ENCODE assay signal across 8 cellular contexts in genomic region chr1:182839209-182840065, GRCh38. TPM values are rescaled to one million over a fixed set of nuclear protein-coding genes. Genes with fewer than 3 reads are reported as not detected.
DNase-seq lines count a peak whose midpoint lies in the region; ATAC-seq and TF ChIP-seq lines count a peak whose summit lies in the region.

Gene DHX9, plus strand, starts transcription at chr1:182839347. Its CDS starts 3,220 bp downstream, at chr1:182842567.

- H3K4me1 Mint-ChIP-seq in CD14-positive monocyte = peaks cover 29% of the 10 kb centered on the region

- intact Hi-C loops in CD14-positive monocyte (cut with micrococcal nuclease) = loop anchor here in 1 of 2 donors (2.0 to 5.0 kb wide), 2 partner anchors 42 to 239 kb away; no protein-coding TSS in a partner anchor

- no peaks in the 10 kb centered on the region for H3K27me3 ChIP-seq in liver (ENCODE audit: control insufficient read depth in 4 of 4, insufficient read depth in 4 of 4, low read length in 3 of 4)

- ATAC-seq in GM19395 (IDR thresholded peaks at IDR 0.05; ENCODE audit: unreplicated experiment) (peak; percentile 81), HG03565 (IDR thresholded peaks at IDR 0.05; ENCODE audit: unreplicated experiment) (peak; percentile 69)

- H3K4me3 Mint-ChIP-seq in CD14-positive monocyte = peak within 1 kb of the TSS; percentile 94 to 96

- H3K9me3 Mint-ChIP-seq in CD14-positive monocyte = no peaks in the 10 kb centered on the region

- H3K9ac ChIP-seq in liver (ENCODE audit: low read depth in 1 of 2, low read length in 2 of 2) = peak within 1 kb of the TSS; percentile 10 to 49

- TF ChIP-seq RAD21 in liver (IDR thresholded peaks at IDR 0.05) = no peak

- WGBS in liver = under 1% methylated on average over 92 of the region's 92 CpGs

- H3K4me1 ChIP-seq in liver (ENCODE audit: control insufficient read depth in 4 of 4, insufficient read depth in 4 of 4, low read length in 3 of 4) = peaks cover 3 to 18% (median 15%) of the 10 kb centered on the region in 4 donors

- peaks cover 0 to 11% (median 1%) of the 10 kb centered on the region in 4 donors for H3K36me3 ChIP-seq in liver (ENCODE audit: control insufficient read depth in 4 of 4, insufficient read depth in 3 of 4, low read depth in 1 of 4, low read length in 3 of 4)

- H3K4me3 ChIP-seq in liver (ENCODE audit: low read depth in 1 of 3, low read length in 3 of 3) = peak within 1 kb of the TSS; percentile 71 to 92 (median 73)

- peaks cover 17 to 36% of the 10 kb centered on the region in 2 donors for H3K36me3 Mint-ChIP-seq in CD14-positive monocyte

- peak; percentile 28 for TF ChIP-seq CTCF in CD14-positive monocyte (IDR thresholded peaks at IDR 0.05)
- no peak for TF ChIP-seq CTCF in liver (IDR thresholded peaks at IDR 0.05; ENCODE audit: low read depth, low read length, missing input control)

- peak; percentile 88 for DNase-seq in CD14-positive monocyte (ENCODE audit: low spot score)
- DNase-seq in NCI-H748 treated with DMSO at 0.1 percent for 48 hours (lab: John Stamatoyannopoulos, UW) = peak; percentile 76
- DNase-seq in activated CD4-positive, alpha-beta T cell treated with anti-CD3 and anti-CD28 coated beads, Interleukin-2, amount 50 U/mL, for 4 hours = peak; percentile 91
- DNase-seq in dermis blood vessel endothelial cell = peak; percentile 94
- DNase-seq in stimulated activated CD4-positive, alpha-beta T cell treated with anti-CD3 and anti-CD28 coated beads, Interleukin-4, amount 100 ng/mL, for 24 hours = peak; percentile 95

- H3K27ac Mint-ChIP-seq in CD14-positive monocyte = peak within 1 kb of the TSS; percentile 90 to 99 (median 96)

- no peaks in the 10 kb centered on the region for H3K9me3 ChIP-seq in liver (ENCODE audit: control insufficient read depth in 4 of 4, low read length in 3 of 4)

- peaks cover 0 to 2% (median 1%) of the 10 kb centered on the region in 3 donors for H3K27me3 Mint-ChIP-seq in CD14-positive monocyte (ENCODE audit: low read depth in 3 of 3)

- peak within 1 kb of the TSS; percentile 95 to 97 for H3K27ac ChIP-seq in liver (ENCODE audit: low read depth in 1 of 2, low read length in 2 of 2)

TF ChIP-seq in liver, 16 proteins besides CTCF, POLR2A, EP300 and RAD21:
- TF ChIP-seq YY1 (IDR thresholded peaks at IDR 0.05) (peak; percentile 82), NR2F2 (IDR thresholded peaks at IDR 0.05) (no peak)

RNA-seq across cellular contexts. Expression of gene DHX9, which starts in this region (rescaled TPM):
- polyA plus RNA-seq in CD14-positive monocyte (10 to 100 TPM; 57.9 to 58.5 TPM), liver (10 to 100 TPM; 23.1 to 31.4 TPM)
- total RNA-seq in dermis blood vessel endothelial cell (166 and 255 TPM in 2 replicates), liver (100 to 1,000 TPM in 1 of 2 donors, 10 to 100 TPM in 1; 63.2 to 108 TPM)

Comparison
In these comparisons a context has a peak if more than half of its experiments do, and no peak if none do; other contexts are left out.
1. Peak in every context shown above with its lines: DNase-seq, ATAC-seq, H3K4me3 ChIP-seq and H3K27ac ChIP-seq.